8 cellular contexts compared by ENCODE assay signal in the genomic region with DNA sequence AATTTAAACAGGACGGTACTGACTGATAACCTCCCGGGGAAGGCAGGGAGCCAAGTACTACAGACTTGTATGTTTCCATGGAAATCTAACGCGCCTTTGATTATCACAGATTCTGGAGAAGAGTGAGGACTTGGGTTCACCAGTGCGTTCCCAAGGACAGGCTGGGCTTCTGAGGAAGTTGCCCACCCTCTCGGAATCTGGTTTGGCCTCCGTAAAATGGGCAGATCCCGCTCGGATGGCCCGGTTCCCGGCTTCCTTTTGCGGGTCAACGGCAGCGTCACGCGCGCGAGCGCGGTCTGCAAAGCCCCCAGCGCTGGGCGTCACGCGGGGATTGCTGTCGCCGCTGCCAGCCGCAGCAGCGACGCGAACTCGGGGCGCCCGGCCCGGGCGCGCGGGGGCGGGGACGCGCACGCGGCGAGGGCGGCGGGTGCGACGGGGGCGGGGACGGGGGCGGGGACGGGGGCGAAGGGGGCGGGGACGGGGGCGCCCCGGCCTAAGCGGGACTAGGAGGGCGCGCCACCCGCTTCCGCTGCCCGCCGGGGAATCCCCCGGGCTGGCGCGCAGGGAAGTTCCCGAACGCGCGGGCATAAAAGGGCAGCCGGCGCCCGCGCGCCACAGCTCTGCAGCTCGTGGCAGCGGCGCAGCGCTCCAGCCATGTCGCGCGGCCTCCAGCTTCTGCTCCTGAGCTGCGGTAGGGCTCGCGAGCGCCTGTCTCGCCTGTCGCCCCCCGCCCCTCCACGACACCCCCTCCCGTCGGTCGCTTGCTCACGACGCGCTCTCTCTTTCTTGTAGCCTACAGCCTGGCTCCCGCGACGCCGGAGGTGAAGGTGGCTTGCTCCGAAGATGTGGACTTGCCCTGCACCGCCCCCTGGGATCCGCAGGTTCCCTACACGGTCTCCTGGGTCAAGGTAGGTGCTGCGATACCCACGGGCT. TPM values are rescaled to one million over a fixed set of nuclear protein-coding genes. Genes with fewer than 3 reads are reported as not detected.
DNase-seq lines count a peak whose midpoint lies in the region; ATAC-seq lines count a peak whose summit lies in the region.

CD83 (plus strand) TSS at position 615 of the 933 bp plus-strand sequence; CDS start at position 655, 40 bp downstream.

- H3K27me3 ChIP-seq in duodenal mucosa (ENCODE audit: control insufficient read depth in 1 of 2, insufficient read depth in 2 of 2, low read length in 2 of 2): no peaks in the 10 kb centered on the region

- no peaks in the 10 kb centered on the region for H3K36me3 ChIP-seq in duodenal mucosa (ENCODE audit: control insufficient read depth in 1 of 2, insufficient read depth in 2 of 2, low read length in 2 of 2)

- no peaks in the 10 kb centered on the region for H3K9me3 ChIP-seq in duodenal mucosa (ENCODE audit: control insufficient read depth in 1 of 2, low read length in 2 of 2)

- H3K27ac ChIP-seq in duodenal mucosa (ENCODE audit: low read depth, low read length): peak within 1 kb of the TSS; percentile 7

- ATAC-seq in GM18498 (IDR thresholded peaks at IDR 0.05; ENCODE audit: unreplicated experiment) (peak; percentile 83), HG02943 (IDR thresholded peaks at IDR 0.05; ENCODE audit: low read depth, unreplicated experiment) (peak; percentile 62)

- peaks cover 7 to 8% of the 10 kb centered on the region in 2 donors for H3K4me1 ChIP-seq in duodenal mucosa (ENCODE audit: control insufficient read depth in 1 of 2, insufficient read depth in 2 of 2, low read length in 2 of 2)

- peak within 1 kb of the TSS; percentile 84 to 87 for H3K4me3 ChIP-seq in duodenal mucosa (ENCODE audit: low read depth in 1 of 2, low read length in 2 of 2)

- peak; percentile 47 for DNase-seq in A172 (ENCODE audit: low spot score)
- peak; percentile 40 for DNase-seq in NCI-H510A (lab: John Stamatoyannopoulos, UW)
- peak; percentile 74 to 82 for DNase-seq in activated CD4-positive, alpha-beta T cell treated with anti-CD3 and anti-CD28 coated beads, Interleukin-2, amount 50 U/mL, for 4 hours
- DNase-seq in lung microvascular endothelial cell (ENCODE audit: low read depth in 2 of 2): peak; percentile 54 to 75
- DNase-seq in stimulated activated CD8-positive, alpha-beta memory T cell treated with anti-CD3 and anti-CD28 coated beads, Interleukin-12 subunit alpha, Interleukin-12 subunit beta, amount 100 ng/mL, for 1 hour (ENCODE audit: low read depth): peak; percentile 70

- peak within 1 kb of the TSS; percentile 62 to 86 for H3K9ac ChIP-seq in duodenal mucosa (ENCODE audit: low read depth in 1 of 2, low read length in 2 of 2)

RNA-seq across cellular contexts. Expression of gene CD83, which starts in this region (rescaled TPM):
- 4.4 and 5.3 TPM in 2 replicates for total RNA-seq in A172 (2014; rRNA removed; shearing (Covaris generic))
- total RNA-seq in lung microvascular endothelial cell: 1.7 and 4.6 TPM in 2 replicates

Comparison
In these comparisons a context has a peak if more than half of its experiments do, and no peak if none do; other contexts are left out.
1. Peak in every context shown above with its lines: DNase-seq, ATAC-seq, H3K4me3 ChIP-seq and H3K27ac ChIP-seq.